27 cellular contexts compared by ENCODE assay signal in the genomic region with DNA sequence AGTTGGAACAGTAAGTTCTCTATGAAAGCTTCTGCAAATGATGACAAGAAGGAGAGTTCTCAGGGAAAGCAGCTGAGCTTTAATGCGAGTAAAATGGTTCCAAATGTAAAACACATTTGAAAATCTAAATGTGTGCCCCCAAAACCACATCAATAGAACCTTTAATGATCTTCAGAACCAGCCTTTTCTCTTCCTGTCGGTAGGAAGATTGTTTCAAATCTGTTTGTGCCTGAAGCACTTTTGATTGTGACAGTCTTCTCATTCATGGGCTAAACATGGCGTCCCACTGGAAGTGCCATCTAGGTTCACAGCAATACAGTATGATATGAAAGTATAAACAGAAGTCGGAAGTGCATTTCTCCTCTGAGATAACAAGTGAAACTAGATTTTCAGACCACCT.
DNase-seq lines count a peak whose midpoint lies in the region; ATAC-seq and TF ChIP-seq lines count a peak whose summit lies in the region.
"Had no signal": no experiment of that assay in that cellular context is flagged by ENCODE, and none has a peak within 500 bp of the region (broad histone marks: within the 10 kb centered on the region; RNA-seq: fewer than 3 reads in every experiment).

No MANE protein-coding gene starts in this region.

- no peak overlapping the region for H3K27ac Mint-ChIP-seq in GM23338
- H3K27ac Mint-ChIP-seq: CD4-positive, alpha-beta T cell had no signal

- H3K4me3 ChIP-seq in ACC112 (ENCODE audit: low read depth, low read length) (no peak overlapping the region), GM23338 (no peak overlapping the region)
- H3K4me3 ChIP-seq: BLaER1 treated with 17β-estradiol and CSF1 and Interleukin-3, amounts not matched to agents 10 nM and 100 nM; PC-9; SJSA1 had no signal

- H3K27ac ChIP-seq in ACC112 (ENCODE audit: low read depth, low read length): no peak overlapping the region
- no peak overlapping the region for H3K27ac ChIP-seq in GM23338 (ENCODE audit: low read depth)
- H3K27ac ChIP-seq: BLaER1 treated with 17β-estradiol and CSF1 and Interleukin-3, amounts not matched to agents 10 nM and 100 nM; PC-9; SJSA1 had no signal

- TF ChIP-seq CTCF in GM23338 (conservative IDR thresholded peaks at IDR 0.05; ENCODE audit: low read depth in 2 of 2): no peak

- H3K4me1 ChIP-seq in ACC112 (ENCODE audit: control insufficient read depth, insufficient read depth, low read length, unreplicated experiment): no peaks in the 10 kb centered on the region
- H3K4me1 ChIP-seq in GM23338 (ENCODE audit: insufficient read depth): no peaks in the 10 kb centered on the region
- H3K4me1 ChIP-seq: Caco-2, SJSA1 had no signal

- H3K9me3 Mint-ChIP-seq in GM23338: no peaks in the 10 kb centered on the region
- H3K9me3 Mint-ChIP-seq: CD4-positive, alpha-beta T cell had no signal

- no peak overlapping the region for H3K4me3 Mint-ChIP-seq in GM23338
- H3K4me3 Mint-ChIP-seq: CD4-positive, alpha-beta T cell had no signal

- H3K4me1 Mint-ChIP-seq in GM23338: peaks cover 16% of the 10 kb centered on the region

- H3K36me3 ChIP-seq in ACC112 (ENCODE audit: insufficient read depth, low read length) (no peaks in the 10 kb centered on the region), GM23338 (ENCODE audit: insufficient read depth) (no peaks in the 10 kb centered on the region)
- H3K36me3 ChIP-seq: BLaER1 treated with 17β-estradiol and CSF1 and Interleukin-3, amounts not matched to agents 10 nM and 100 nM; SJSA1 had no signal

- H2AFZ ChIP-seq in ACC112 (ENCODE audit: low read length, unreplicated experiment) (peak overlapping the region; percentile 56), GM23338 (peak overlapping the region; percentile 44; the same call in 1 of the 2 replicates)
- H2AFZ ChIP-seq: PC-9 had no signal

- ATAC-seq in GM23338: no peak
- no peak for ATAC-seq in HG02798 (IDR thresholded peaks at IDR 0.05; ENCODE audit: poor library complexity, unreplicated experiment)

- H3K27me3 Mint-ChIP-seq in GM23338 (ENCODE audit: insufficient read depth, low read depth, poor library complexity): peaks cover 1% of the 10 kb centered on the region

- H3K4me2 ChIP-seq in GM23338: no peak overlapping the region
- H3K4me2 ChIP-seq: BLaER1 treated with 17β-estradiol and CSF1 and Interleukin-3, amounts not matched to agents 10 nM and 100 nM; PC-9 had no signal

- DNase-seq in GM23338 (ENCODE audit: low spot score) (no peak), RPMI7951 (ENCODE audit: low read depth) (peak; percentile 14), foreskin melanocyte (peak; percentile 36), DMS79 (lab: John Stamatoyannopoulos, UW) (no peak), NCI-H510A (lab: John Stamatoyannopoulos, UW) (no peak)
- DNase-seq in stimulated activated CD4-positive, alpha-beta T cell treated with anti-CD3 and anti-CD28 coated beads, Interleukin-4, amount 100 ng/mL, for 4 hours: no peak
- DNase-seq: Caco-2; CD4-positive, alpha-beta T cell; GF-D8; H7; KG1; MM.1S; NCI-H1417; NCI-H187; NCI-H2081 treated with DMSO at 0.1 percent for 48 hours; NCI-H2171; NCI-H345; NCI-H524 treated with DMSO at 0.1 percent for 48 hours; NCI-H774; NK-92 treated with Interleukin-12 subunit alpha and Interleukin-12 subunit beta, amount 100 ng/mL, for 24 hours; PC-9; Right ventricle myocardium superior; RPMI8226 had no signal

- no peaks in the 10 kb centered on the region for H3K79me2 ChIP-seq in ACC112 (ENCODE audit: control insufficient read depth, insufficient read depth, low read length, unreplicated experiment)
- no peaks in the 10 kb centered on the region for H3K79me2 ChIP-seq in GM23338 (replicated peaks; ENCODE audit: insufficient read depth)

- H3F3A ChIP-seq in GM23338 (replicated peaks; ENCODE audit: low read depth): no peaks in the 10 kb centered on the region

- H3K27me3 ChIP-seq in ACC112 (ENCODE audit: insufficient read depth, low read length): peaks cover 13% of the 10 kb centered on the region; the same call in 1 of the 2 replicates
- no peaks in the 10 kb centered on the region for H3K27me3 ChIP-seq in GM23338 (ENCODE audit: insufficient read depth)
- H3K27me3 ChIP-seq: BLaER1 treated with 17β-estradiol and CSF1 and Interleukin-3, amounts not matched to agents 10 nM and 100 nM; SJSA1 had no signal

- no peaks in the 10 kb centered on the region for H3K36me3 Mint-ChIP-seq in GM23338 (ENCODE audit: low read depth)

- H3K9me2 ChIP-seq in GM23338 (ENCODE audit: insufficient read depth): peaks cover 4% of the 10 kb centered on the region; the same call in 1 of the 2 replicates

- no peaks in the 10 kb centered on the region for H4K20me1 ChIP-seq in GM23338 (replicated peaks; ENCODE audit: insufficient read depth)
- H4K20me1 ChIP-seq: BLaER1 treated with 17β-estradiol and CSF1 and Interleukin-3, amounts not matched to agents 10 nM and 100 nM had no signal

TF ChIP-seq in GM23338, 12 proteins besides CTCF, POLR2A, EP300 and RAD21 (continues in another document):
- no peak for TF ChIP-seq ZNF331 (CRISPR knock-in tag; IDR thresholded peaks at IDR 0.05; ENCODE audit: low read depth)
- no peak for TF ChIP-seq REST (IDR thresholded peaks at IDR 0.05; ENCODE audit: unreplicated experiment)
- TF ChIP-seq NANOG (IDR thresholded peaks at IDR 0.05; ENCODE audit: borderline replicate concordance): no peak
- TF ChIP-seq ZNF114 (CRISPR knock-in tag; IDR thresholded peaks at IDR 0.05): no peak

Comparison
In these comparisons a context has a peak if more than half of its experiments do, and no peak if none do; other contexts are left out.
1. DNase-seq: peak in RPMI7951 (single experiment) and foreskin melanocyte (single experiment); none in GM23338 (single experiment), stimulated activated CD4-positive, alpha-beta T cell treated with anti-CD3 and anti-CD28 coated beads, Interleukin-4, amount 100 ng/mL, for 4 hours (0 of 2), DMS79 (single experiment) and NCI-H510A (single experiment).